In the genomic region with DNA sequence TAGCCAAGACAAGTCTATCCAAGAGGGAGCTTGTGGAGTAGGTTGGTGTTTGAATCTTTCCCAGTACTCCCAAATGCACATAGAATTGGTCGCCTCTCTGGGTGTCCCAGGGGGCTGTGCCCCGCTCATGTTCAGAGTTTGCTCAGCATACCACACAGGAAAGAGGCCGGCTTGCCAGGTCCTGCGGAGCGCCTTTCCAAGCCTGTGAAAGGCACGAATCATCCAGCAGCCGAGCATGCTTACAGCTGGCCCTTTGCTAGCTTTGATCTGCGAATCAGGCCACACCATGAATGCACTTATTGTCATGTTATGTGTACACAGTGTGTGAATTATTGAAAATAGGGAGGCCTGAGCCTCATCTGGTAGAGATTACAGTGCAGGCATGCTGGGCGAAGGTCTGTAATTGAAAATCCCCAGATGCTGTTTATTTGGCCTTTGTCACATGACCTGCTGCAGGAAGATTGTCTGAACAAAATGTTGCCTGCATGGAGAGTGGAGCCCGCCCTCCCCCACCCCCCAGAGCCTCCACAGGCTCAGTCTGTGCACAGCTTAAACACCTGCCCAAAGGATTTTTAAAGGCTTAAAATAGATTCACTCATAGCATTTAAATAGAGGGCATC, we compare ENCODE assay signal across 8 cellular contexts.
DNase-seq lines count a peak whose midpoint lies in the region; ATAC-seq and TF ChIP-seq lines count a peak whose summit lies in the region.

No MANE protein-coding gene starts in this region.

- H3K27me3 ChIP-seq in CD8-positive, alpha-beta memory T cell (ENCODE audit: insufficient read depth, low read length, poor library complexity, severe bottlenecking), result no peaks in the 10 kb centered on the region

- no peaks in the 10 kb centered on the region for H3K4me1 ChIP-seq in CD8-positive, alpha-beta memory T cell (ENCODE audit: insufficient read depth, low read length)

- CTCF ChIA-PET in CD8-positive, alpha-beta memory T cell (lab: Charles Lee), result interaction anchor here (1.5 kb wide), 1 partner anchor 9 kb away, joined by 4 read pairs; no protein-coding TSS in a partner anchor

- no peaks in the 10 kb centered on the region for H3K9me3 ChIP-seq in CD8-positive, alpha-beta memory T cell (ENCODE audit: low read length)

- H3K27me3 Mint-ChIP-seq in CD8-positive, alpha-beta memory T cell, result peaks cover 4 to 45% of the 10 kb centered on the region in 2 donors
- H3K27me3 Mint-ChIP-seq in mesothelial cell of epicardium (ENCODE audit: low read depth), result no peaks in the 10 kb centered on the region

- no peak overlapping the region for H3K27ac Mint-ChIP-seq in CD8-positive, alpha-beta memory T cell
- peak overlapping the region; percentile 92 for H3K27ac Mint-ChIP-seq in mesothelial cell of epicardium

- ATAC-seq in GM19455 (IDR thresholded peaks at IDR 0.05; ENCODE audit: unreplicated experiment) (no peak), HG03354 (IDR thresholded peaks at IDR 0.05; ENCODE audit: poor library complexity, severe bottlenecking, unreplicated experiment) (no peak), GM18511 (IDR thresholded peaks at IDR 0.05; ENCODE audit: unreplicated experiment) (no peak)

- no peaks in the 10 kb centered on the region for H3K36me3 ChIP-seq in CD8-positive, alpha-beta memory T cell (ENCODE audit: insufficient read depth, low read length)

- H3K27ac ChIP-seq in CD8-positive, alpha-beta memory T cell (ENCODE audit: low read depth, low read length), result peak overlapping the region; percentile 41

- POLR2A ChIA-PET in CD8-positive, alpha-beta memory T cell (lab: Charles Lee), result no interaction called here

- no peak overlapping the region for H3K4me3 ChIP-seq in CD8-positive, alpha-beta memory T cell (ENCODE audit: low read length)
- no peak overlapping the region for H3K4me3 ChIP-seq in choroid plexus epithelial cell (ENCODE audit: low read depth, low read length)

- no peak for TF ChIP-seq CTCF in choroid plexus epithelial cell (conservative IDR thresholded peaks at IDR 0.05; ENCODE audit: low read depth, low read length)
- TF ChIP-seq CTCF in mesothelial cell of epicardium (IDR thresholded peaks at IDR 0.05; ENCODE audit: unreplicated experiment), result no peak

- H3K4me1 Mint-ChIP-seq in CD8-positive, alpha-beta memory T cell, result peaks cover 3 to 13% (median 4%) of the 10 kb centered on the region in 3 donors
- peaks cover 59% of the 10 kb centered on the region for H3K4me1 Mint-ChIP-seq in mesothelial cell of epicardium

- H3K36me3 Mint-ChIP-seq in CD8-positive, alpha-beta memory T cell, result no peaks in the 10 kb centered on the region
- peaks cover 5% of the 10 kb centered on the region for H3K36me3 Mint-ChIP-seq in mesothelial cell of epicardium

- H3K9me3 Mint-ChIP-seq in CD8-positive, alpha-beta memory T cell, result no peaks in the 10 kb centered on the region
- no peaks in the 10 kb centered on the region for H3K9me3 Mint-ChIP-seq in mesothelial cell of epicardium

- H3K4me3 Mint-ChIP-seq in CD8-positive, alpha-beta memory T cell, result no peak overlapping the region
- H3K4me3 Mint-ChIP-seq in mesothelial cell of epicardium, result no peak overlapping the region

- DNase-seq in CD8-positive, alpha-beta memory T cell, result no peak
- DNase-seq in NCI-H2029 treated with DMSO at 0.1 percent for 48 hours (lab: John Stamatoyannopoulos, UW) (peak; percentile 86), choroid plexus epithelial cell (ENCODE audit: low read depth) (peak; percentile 60), mesothelial cell of epicardium (ENCODE audit: low spot score in 2 of 2, unreplicated experiment in 2 of 2) (no peak), Kasumi-1 (lab: John Stamatoyannopoulos, UW) (no peak)

Comparison
In these comparisons a context has a peak if more than half of its experiments do, and no peak if none do; other contexts are left out.
1. DNase-seq: peak in NCI-H2029 treated with DMSO at 0.1 percent for 48 hours (single experiment) and choroid plexus epithelial cell (single experiment); none in CD8-positive, alpha-beta memory T cell (0 of 5), mesothelial cell of epicardium (0 of 2) and Kasumi-1 (0 of 2).